Comparison of ENCODE assay signal across 9 cellular contexts in genomic region chr3:32421185-32421584, GRCh38. TPM values are rescaled to one million over a fixed set of nuclear protein-coding genes. Genes with fewer than 3 reads are reported as not detected.
DNase-seq lines count a peak whose midpoint lies in the region; ATAC-seq and TF ChIP-seq lines count a peak whose summit lies in the region.
"Had no signal": no experiment of that assay in that cellular context is flagged by ENCODE, and none has a peak within 500 bp of the region (broad histone marks: within the 10 kb centered on the region; RNA-seq: fewer than 3 reads in every experiment).

No MANE protein-coding gene starts in this region.

- H3K9me3 ChIP-seq in mesenchymal stem cell (ENCODE audit: control insufficient read depth, low read length) (no peaks in the 10 kb centered on the region), tibial nerve (no peaks in the 10 kb centered on the region)

- H3K36me3 ChIP-seq in mesenchymal stem cell (ENCODE audit: control insufficient read depth in 1 of 2, insufficient read depth in 2 of 2, low read depth in 1 of 2, low read length in 2 of 2) = no peaks in the 10 kb centered on the region
- no peaks in the 10 kb centered on the region for H3K36me3 ChIP-seq in tibial nerve

- over 99% methylated on average over 3 of the region's 3 CpGs for WGBS in mesenchymal stem cell
- WGBS in tibial nerve, 2 donors = 87 to 91% methylated on average over 3 of the region's 3 CpGs

- no peak for DNase-seq in activated T-cell treated with anti-CD3 and anti-CD28 coated beads, Interleukin-2, amount 50 U/mL, for 72 hours
- no peak for DNase-seq in activated T-cell treated with anti-CD3 and anti-CD28 coated beads, Interleukin-2, amount 50 U/mL, for 48 hours
- no peak for DNase-seq in activated naive CD8-positive, alpha-beta T cell treated with anti-CD3 and anti-CD28 coated beads for 36 hours
- DNase-seq in mesenchymal stem cell (no peak), tibial nerve (ENCODE audit: low spot score in 2 of 2) (no peak)
- DNase-seq: stimulated activated CD4-positive, alpha-beta T cell treated with anti-CD3 and anti-CD28 coated beads, Interleukin-4, amount 100 ng/mL, for 4 hours had no signal

- ATAC-seq in activated T-cell treated with anti-CD3 and anti-CD28 coated beads, Interleukin-2, amount 50 U/mL, for 72 hours (replicated peaks in 1 of 2) = no peak
- no peak for ATAC-seq in HG03097 (IDR thresholded peaks at IDR 0.05; ENCODE audit: low FRiP score, unreplicated experiment)
- ATAC-seq in GM18520 (IDR thresholded peaks at IDR 0.05; ENCODE audit: unreplicated experiment) = no peak
- no peak for ATAC-seq in HG03045 (IDR thresholded peaks at IDR 0.05; ENCODE audit: unreplicated experiment)

- H3K9ac ChIP-seq in mesenchymal stem cell (ENCODE audit: low read length) = peak overlapping the region; percentile 2

- peak overlapping the region in 1 of 2 experiments; percentile 90 for H2BK12ac ChIP-seq in mesenchymal stem cell (ENCODE audit: low read length in 2 of 2)

- H3K27ac Mint-ChIP-seq in activated T-cell treated with anti-CD3 and anti-CD28 coated beads, Interleukin-2, amount 50 U/mL, for 72 hours = peak overlapping the region; percentile 52
- H3K27ac Mint-ChIP-seq in activated naive CD8-positive, alpha-beta T cell treated with anti-CD3 and anti-CD28 coated beads for 36 hours = peak overlapping the region; percentile 84

- H2AK5ac ChIP-seq in mesenchymal stem cell (ENCODE audit: low read length, severe bottlenecking) = peak overlapping the region; percentile 89

- no peak overlapping the region for H3K4ac ChIP-seq in mesenchymal stem cell (ENCODE audit: low read depth in 1 of 2, low read length in 2 of 2)

- no peak overlapping the region for H3K23ac ChIP-seq in mesenchymal stem cell (ENCODE audit: low read length in 2 of 2)

- peaks cover 0 to 5% of the 10 kb centered on the region in 2 donors for H3K9me3 Mint-ChIP-seq in activated T-cell treated with anti-CD3 and anti-CD28 coated beads, Interleukin-2, amount 50 U/mL, for 72 hours
- peaks cover 5% of the 10 kb centered on the region for H3K9me3 Mint-ChIP-seq in activated naive CD8-positive, alpha-beta T cell treated with anti-CD3 and anti-CD28 coated beads for 36 hours

- H3K27me3 Mint-ChIP-seq in activated T-cell treated with anti-CD3 and anti-CD28 coated beads, Interleukin-2, amount 50 U/mL, for 72 hours (ENCODE audit: low read depth) = no peaks in the 10 kb centered on the region
- no peaks in the 10 kb centered on the region for H3K27me3 Mint-ChIP-seq in activated naive CD8-positive, alpha-beta T cell treated with anti-CD3 and anti-CD28 coated beads for 36 hours

- no peak overlapping the region for H3K18ac ChIP-seq in mesenchymal stem cell (ENCODE audit: low read depth in 1 of 2, low read length in 2 of 2)

- no peak for TF ChIP-seq EP300 in tibial nerve (IDR thresholded peaks at IDR 0.05)

- H2BK120ac ChIP-seq in mesenchymal stem cell (ENCODE audit: low read depth, low read length) = no peak overlapping the region

- H3K79me1 ChIP-seq in mesenchymal stem cell (replicated peaks; ENCODE audit: low read length, poor library complexity, severe bottlenecking) = peaks cover 17% of the 10 kb centered on the region

- H2BK15ac ChIP-seq in mesenchymal stem cell (ENCODE audit: low read depth, poor library complexity, severe bottlenecking) = no peak overlapping the region

- H3K4me1 ChIP-seq in mesenchymal stem cell (ENCODE audit: control insufficient read depth, insufficient read depth, low read depth, low read length) (peaks cover 22% of the 10 kb centered on the region), tibial nerve (peaks cover 0 to 53% (median 33%) of the 10 kb centered on the region in 4 donors)

- H3K36me3 Mint-ChIP-seq in activated T-cell treated with anti-CD3 and anti-CD28 coated beads, Interleukin-2, amount 50 U/mL, for 72 hours (ENCODE audit: insufficient read depth in 2 of 2) = peaks cover 4 to 9% of the 10 kb centered on the region in 2 donors
- peaks cover 37% of the 10 kb centered on the region for H3K36me3 Mint-ChIP-seq in activated naive CD8-positive, alpha-beta T cell treated with anti-CD3 and anti-CD28 coated beads for 36 hours

- peak overlapping the region; percentile 43 for H3K27ac ChIP-seq in mesenchymal stem cell (ENCODE audit: low read length, poor library complexity, severe bottlenecking)
- peak overlapping the region; percentile 30 to 79 (median 68) for H3K27ac ChIP-seq in tibial nerve

- no peak for TF ChIP-seq CTCF in tibial nerve (IDR thresholded peaks at IDR 0.05)

- H3K4me2 ChIP-seq in mesenchymal stem cell (ENCODE audit: low read length, poor library complexity, severe bottlenecking) = no peak overlapping the region

- H2BK5ac ChIP-seq in mesenchymal stem cell (ENCODE audit: low read depth, low read length, poor library complexity, severe bottlenecking) = no peak overlapping the region

- H3K27me3 ChIP-seq in mesenchymal stem cell (ENCODE audit: control insufficient read depth in 1 of 2, insufficient read depth in 1 of 2, low read length in 2 of 2) (no peaks in the 10 kb centered on the region), tibial nerve (no peaks in the 10 kb centered on the region)

- H3K14ac ChIP-seq in mesenchymal stem cell (ENCODE audit: low read length in 2 of 2) = peak overlapping the region in 1 of 2 experiments; percentile 26

- H4K8ac ChIP-seq in mesenchymal stem cell (ENCODE audit: low read length) = no peak overlapping the region

- peak overlapping the region; percentile 84 to 86 for H3K4me3 Mint-ChIP-seq in activated T-cell treated with anti-CD3 and anti-CD28 coated beads, Interleukin-2, amount 50 U/mL, for 72 hours
- peak overlapping the region; percentile 76 for H3K4me3 Mint-ChIP-seq in activated naive CD8-positive, alpha-beta T cell treated with anti-CD3 and anti-CD28 coated beads for 36 hours

- peaks cover 96% of the 10 kb centered on the region for H3K4me1 Mint-ChIP-seq in activated T-cell treated with anti-CD3 and anti-CD28 coated beads, Interleukin-2, amount 50 U/mL, for 72 hours (ENCODE audit: low read depth)
- peaks cover 90% of the 10 kb centered on the region for H3K4me1 Mint-ChIP-seq in activated naive CD8-positive, alpha-beta T cell treated with anti-CD3 and anti-CD28 coated beads for 36 hours

- no peak overlapping the region for H3K4me3 ChIP-seq in mesenchymal stem cell (ENCODE audit: insufficient read depth in 1 of 2, low read depth in 1 of 2, low read length in 2 of 2)
- no peak overlapping the region for H3K4me3 ChIP-seq in tibial nerve

- peak overlapping the region; percentile 49 for H2AFZ ChIP-seq in mesenchymal stem cell (ENCODE audit: low read depth, low read length)

- H4K91ac ChIP-seq in mesenchymal stem cell (ENCODE audit: low read length) = no peak overlapping the region

- TF ChIP-seq POLR2A in tibial nerve (IDR thresholded peaks at IDR 0.05) = no peak

RNA-seq across cellular contexts. Expression of gene CMTM7, which starts 29.5 kb away (rescaled TPM):
- 10 to 100 TPM; 61.0 to 72.3 TPM for total RNA-seq in activated T-cell treated with anti-CD3 and anti-CD28 coated beads, Interleukin-2, amount 50 U/mL, for 72 hours
- total RNA-seq in activated naive CD8-positive, alpha-beta T cell treated with anti-CD3 and anti-CD28 coated beads for 36 hours = 10 to 100 TPM; 39.2 to 39.8 TPM
- polyA plus RNA-seq in mesenchymal stem cell (2013, experiment 1 of 2) = 15.4 TPM
- polyA plus RNA-seq in mesenchymal stem cell (2013, experiment 2 of 2) = 14.4 TPM
- total RNA-seq in tibial nerve = 10 to 100 TPM; 10.4 to 47.4 (median 19.5) TPM
